In genomic region chr15:39651295-39651694, GRCh38 we compare ENCODE assay signal across 26 cellular contexts.
"Had no signal": no experiment of that assay in that cellular context is flagged by ENCODE, and none has a peak within 500 bp of the region (broad histone marks: within the 10 kb centered on the region; RNA-seq: fewer than 3 reads in every experiment).

No MANE protein-coding gene starts in this region.

- H3K4me2 ChIP-seq: hepatocyte had no signal

- H2AFZ ChIP-seq: hepatocyte had no signal

- FAIRE-seq: colon, frontal cortex, kidney had no signal

- DNase-seq: dorsolateral prefrontal cortex; effector CD4-positive, alpha-beta T cell; effector memory CD4-positive, alpha-beta T cell; erythroblast; foreskin keratinocyte; heart left ventricle; hypothalamus; immature natural killer cell; islet precursor cell; kidney; kidney glomerular epithelial cell; left colon; left ventricle myocardium superior; lower lobe of right lung; mesenchymal stem cell; midbrain; naive thymus-derived CD4-positive, alpha-beta T cell; natural killer cell had no signal

- H3K27ac ChIP-seq: coronary artery, dorsolateral prefrontal cortex, epithelial cell of prostate, foreskin keratinocyte, heart left ventricle, hepatocyte, lower lobe of right lung had no signal

- H3K27me3 ChIP-seq: dorsolateral prefrontal cortex, foreskin keratinocyte, gastroesophageal sphincter, heart left ventricle, hepatocyte had no signal

- H3K4me1 ChIP-seq: foreskin keratinocyte, lower lobe of right lung had no signal

- H3K79me2 ChIP-seq: hepatocyte had no signal

- H3K9me3 ChIP-seq: gastroesophageal sphincter, heart left ventricle, lower lobe of right lung had no signal

- H3K4me3 ChIP-seq: coronary artery, dorsolateral prefrontal cortex, gastroesophageal sphincter, heart left ventricle, hepatocyte, lower lobe of right lung had no signal

- H3K36me3 ChIP-seq: gastroesophageal sphincter, heart left ventricle, lower lobe of right lung had no signal

- ATAC-seq: esophagus mucosa; foreskin keratinocyte; gastroesophageal sphincter; heart left ventricle; left lobe of liver; left ventricle myocardium superior; lower lobe of right lung; naive thymus-derived CD4-positive, alpha-beta T cell; natural killer cell had no signal
